9 cellular contexts compared by ENCODE assay signal in the genomic region with DNA sequence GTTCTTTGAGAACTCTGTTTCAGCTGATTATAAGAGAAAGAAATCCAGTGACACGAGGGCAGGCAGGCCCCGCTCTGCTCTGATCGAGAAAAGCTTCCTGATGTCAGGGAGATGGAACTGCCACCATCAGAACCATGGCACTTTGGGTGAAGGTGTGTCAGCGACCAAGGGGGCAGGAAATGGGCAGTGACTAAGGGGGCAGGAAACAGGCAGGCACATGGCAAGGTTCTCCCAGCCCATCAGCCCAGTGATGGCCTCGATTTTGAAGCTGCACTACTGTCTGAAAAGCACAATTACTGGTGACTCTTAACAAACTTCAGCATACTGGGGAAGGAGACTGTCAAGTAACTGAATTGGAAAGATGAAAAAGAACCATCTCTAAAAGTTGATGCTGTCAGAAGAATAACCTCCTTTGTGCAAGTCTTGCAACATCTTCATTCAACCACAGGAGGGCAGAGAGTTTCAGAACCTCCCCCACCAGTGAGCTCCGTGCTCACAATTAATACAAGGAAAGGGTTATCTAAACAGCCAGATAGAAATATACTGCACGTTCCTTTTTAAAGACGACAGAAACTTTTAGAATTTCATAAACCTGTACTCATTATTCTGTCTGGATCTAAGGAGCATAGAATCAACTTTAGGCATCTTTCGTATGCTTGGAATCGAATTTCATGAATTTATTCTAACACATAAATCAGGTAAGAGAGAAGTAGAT. TPM values are rescaled to one million over a fixed set of nuclear protein-coding genes. Genes with fewer than 3 reads are reported as not detected.
DNase-seq lines count a peak whose midpoint lies in the region; ATAC-seq and TF ChIP-seq lines count a peak whose summit lies in the region.
"Had no signal": no experiment of that assay in that cellular context is flagged by ENCODE, and none has a peak within 500 bp of the region (broad histone marks: within the 10 kb centered on the region; RNA-seq: fewer than 3 reads in every experiment).

No MANE protein-coding gene starts in this region.

- CTCF ChIA-PET in CD8-positive, alpha-beta T cell (lab: Charles Lee), result interaction anchor here (1.4 to 1.9 kb wide), 2 partner anchors 50 to 742 kb away, joined by 3 to 4 read pairs; no protein-coding TSS in a partner anchor
- CTCF ChIA-PET in Panc1 (lab: Charles Lee), result no interaction called here

- intact Hi-C loops in CD8-positive, alpha-beta T cell (cut with DNase I, micrococcal nuclease), result loop anchor here in 1 of 2 experiments (5.0 kb wide), 1 partner anchor 742 kb away; no protein-coding TSS in a partner anchor
- intact Hi-C loops in Panc1 (cut with micrococcal nuclease; ENCODE audit: unreplicated experiment), result no loop called here

- POLR2A ChIA-PET in CD8-positive, alpha-beta T cell (lab: Charles Lee), result interaction anchor here (1.3 kb wide), 1 partner anchor 12 kb away, joined by 3 read pairs; no protein-coding TSS in a partner anchor
- POLR2A ChIA-PET in Panc1 (lab: Charles Lee), result no interaction called here
- POLR2A ChIA-PET in naive thymus-derived CD8-positive, alpha-beta T cell (lab: Charles Lee), result interaction anchor here (0.9 kb wide), 1 partner anchor 39 kb away, joined by 3 read pairs; a partner anchor contains a TSS

- no peaks in the 10 kb centered on the region for H3K27me3 Mint-ChIP-seq in CD8-positive, alpha-beta T cell (ENCODE audit: low read depth)
- H3K27me3 Mint-ChIP-seq in endothelial cell (ENCODE audit: unreplicated experiment), result no peaks in the 10 kb centered on the region
- no peaks in the 10 kb centered on the region for H3K27me3 Mint-ChIP-seq in naive thymus-derived CD8-positive, alpha-beta T cell
- H3K27me3 Mint-ChIP-seq: activated B cell treated with CpG ODN at 0.5 μM for 24 hours had no signal

- BruUV-seq in Panc1 (replicated peaks; lab: Mats Ljungman, UMichigan), result no TSS peak

- in situ Hi-C loops in Panc1 (cut with HindIII; ENCODE audit: low pct_unique_long_range_greater_than_20kb, low sequenced_read_pairs), result no loop called here

- H3K27ac ChIP-seq in CD8-positive, alpha-beta T cell (ENCODE audit: low read depth, low read length), result no peak overlapping the region
- no peak overlapping the region for H3K27ac ChIP-seq in Panc1 (ENCODE audit: low read length)

- H3K9me3 ChIP-seq in CD8-positive, alpha-beta T cell (ENCODE audit: low read length), result no peaks in the 10 kb centered on the region
- H3K9me3 ChIP-seq in Panc1 (ENCODE audit: control insufficient read depth, insufficient read depth, low read depth, low read length), result no peaks in the 10 kb centered on the region

- DNase-seq in CD8-positive, alpha-beta T cell, result no peak
- peak; percentile 17 for DNase-seq in Panc1 (ENCODE audit: low read depth, low spot score)
- DNase-seq in endothelial cell (ENCODE audit: low spot score), result peak; percentile 7
- peak in 1 of 10 donors; percentile 4 for DNase-seq in naive thymus-derived CD8-positive, alpha-beta T cell
- no peak for DNase-seq in NCI-H187 treated with DMSO at 0.1 percent for 48 hours (lab: John Stamatoyannopoulos, UW)
- DNase-seq: activated B cell treated with CpG ODN at 0.5 μM for 24 hours had no signal

- H3K9me3 Mint-ChIP-seq in CD8-positive, alpha-beta T cell, result no peaks in the 10 kb centered on the region
- no peaks in the 10 kb centered on the region for H3K9me3 Mint-ChIP-seq in endothelial cell (ENCODE audit: unreplicated experiment)
- no peaks in the 10 kb centered on the region for H3K9me3 Mint-ChIP-seq in naive thymus-derived CD8-positive, alpha-beta T cell
- H3K9me3 Mint-ChIP-seq: activated B cell treated with CpG ODN at 0.5 μM for 24 hours had no signal

- H3K27me3 ChIP-seq in CD8-positive, alpha-beta T cell (ENCODE audit: insufficient read depth, low read length), result no peaks in the 10 kb centered on the region
- no peaks in the 10 kb centered on the region for H3K27me3 ChIP-seq in Panc1 (ENCODE audit: control insufficient read depth, insufficient read depth, low read length)

- H3K4me3 ChIP-seq in CD8-positive, alpha-beta T cell (ENCODE audit: low read depth, low read length), result no peak overlapping the region
- no peak overlapping the region for H3K4me3 ChIP-seq in Panc1 (ENCODE audit: low read depth in 2 of 2, low read length in 2 of 2)

- no peak for ATAC-seq in CD8-positive, alpha-beta T cell
- ATAC-seq in GM18520 (IDR thresholded peaks at IDR 0.05; ENCODE audit: unreplicated experiment), result peak; percentile 63
- peak; percentile 58 for ATAC-seq in HG03108 (IDR thresholded peaks at IDR 0.05; ENCODE audit: unreplicated experiment)
- no peak for ATAC-seq in Panc1
- peak in 1 of 2 donors; percentile 45 for ATAC-seq in naive thymus-derived CD8-positive, alpha-beta T cell
- ATAC-seq in HG03097 (IDR thresholded peaks at IDR 0.05; ENCODE audit: low FRiP score, unreplicated experiment), result no peak

- TF ChIP-seq CTCF in CD8-positive, alpha-beta T cell (IDR thresholded peaks at IDR 0.05), result peak; percentile 24
- TF ChIP-seq CTCF in Panc1 (IDR thresholded peaks at IDR 0.05), result peak; percentile 58
- TF ChIP-seq CTCF in endothelial cell (IDR thresholded peaks at IDR 0.05; ENCODE audit: unreplicated experiment), result peak; percentile 55

- no peak overlapping the region for H3K4me3 Mint-ChIP-seq in CD8-positive, alpha-beta T cell
- H3K4me3 Mint-ChIP-seq in endothelial cell (ENCODE audit: unreplicated experiment), result no peak overlapping the region
- H3K4me3 Mint-ChIP-seq in naive thymus-derived CD8-positive, alpha-beta T cell, result no peak overlapping the region
- H3K4me3 Mint-ChIP-seq: activated B cell treated with CpG ODN at 0.5 μM for 24 hours had no signal

- peaks cover 54% of the 10 kb centered on the region for H3K36me3 Mint-ChIP-seq in CD8-positive, alpha-beta T cell
- H3K36me3 Mint-ChIP-seq in endothelial cell (ENCODE audit: low read depth, unreplicated experiment), result peaks cover 5% of the 10 kb centered on the region
- H3K36me3 Mint-ChIP-seq in naive thymus-derived CD8-positive, alpha-beta T cell, result peaks cover 9 to 62% (median 19%) of the 10 kb centered on the region in 3 donors

- H3K4me1 ChIP-seq in CD8-positive, alpha-beta T cell (ENCODE audit: insufficient read depth, low read length), result no peaks in the 10 kb centered on the region
- H3K4me1 ChIP-seq in Panc1 (ENCODE audit: control insufficient read depth, insufficient read depth, low read length), result no peaks in the 10 kb centered on the region

- peaks cover 9% of the 10 kb centered on the region for H3K36me3 ChIP-seq in CD8-positive, alpha-beta T cell (ENCODE audit: insufficient read depth, low read length)
- no peaks in the 10 kb centered on the region for H3K36me3 ChIP-seq in Panc1 (ENCODE audit: control insufficient read depth, insufficient read depth, low read length)

- H3K4me1 Mint-ChIP-seq in CD8-positive, alpha-beta T cell (ENCODE audit: low read depth), result peaks cover 15% of the 10 kb centered on the region
- H3K4me1 Mint-ChIP-seq in endothelial cell (ENCODE audit: unreplicated experiment), result no peaks in the 10 kb centered on the region
- H3K4me1 Mint-ChIP-seq in naive thymus-derived CD8-positive, alpha-beta T cell, result peaks cover 7 to 22% (median 12%) of the 10 kb centered on the region in 4 donors
- H3K4me1 Mint-ChIP-seq: activated B cell treated with CpG ODN at 0.5 μM for 24 hours had no signal

- H3K27ac Mint-ChIP-seq in CD8-positive, alpha-beta T cell, result peak overlapping the region; percentile 39
- H3K27ac Mint-ChIP-seq in endothelial cell (ENCODE audit: unreplicated experiment), result no peak overlapping the region
- H3K27ac Mint-ChIP-seq in naive thymus-derived CD8-positive, alpha-beta T cell, result peak overlapping the region in 8 of 10 donors; percentile 1 to 78 (median 43)
- H3K27ac Mint-ChIP-seq: activated B cell treated with CpG ODN at 0.5 μM for 24 hours had no signal

RNA-seq across cellular contexts. Expression of a gene that starts 39.1 kb away (rescaled TPM):
- total RNA-seq in CD8-positive, alpha-beta T cell, result 10 to 100 TPM; 45.6 to 47.9 TPM
- total RNA-seq in Panc1 (2021; ENCODE audit: unreplicated experiment) (34.6 TPM), endothelial cell (ENCODE audit: unreplicated experiment) (19.1 TPM)
- polyA plus RNA-seq in Panc1 (2012; ENCODE audit: insufficient read length), result 12.5 TPM
- 10 to 100 TPM; 39.5 to 42.9 TPM for total RNA-seq in naive thymus-derived CD8-positive, alpha-beta T cell
- 10 to 100 TPM; 32.3 to 75.1 (median 37.8) TPM for polyA plus RNA-seq in naive thymus-derived CD8-positive, alpha-beta T cell

RNA-seq across cellular contexts. Expression of a gene that starts 40.2 kb away (rescaled TPM):
- total RNA-seq in CD8-positive, alpha-beta T cell, result not detected
- total RNA-seq in Panc1 (2021; ENCODE audit: unreplicated experiment), result 0.13 TPM
- polyA plus RNA-seq in Panc1 (2012; ENCODE audit: insufficient read length), result not detected
- total RNA-seq in endothelial cell (ENCODE audit: unreplicated experiment), result not detected
- not detected for total RNA-seq in naive thymus-derived CD8-positive, alpha-beta T cell
- not detected for polyA plus RNA-seq in naive thymus-derived CD8-positive, alpha-beta T cell
- total RNA-seq: activated B cell treated with CpG ODN at 0.5 μM for 24 hours had no signal

Comparison
In these comparisons a context has a peak if more than half of its experiments do, and no peak if none do; other contexts are left out.
1. ATAC-seq: peak in GM18520 (single experiment) and HG03108 (single experiment); none in CD8-positive, alpha-beta T cell (single experiment), Panc1 (single experiment) and HG03097 (single experiment).
2. DNase-seq: peak in Panc1 (single experiment) and endothelial cell (single experiment); none in CD8-positive, alpha-beta T cell (0 of 7) and NCI-H187 treated with DMSO at 0.1 percent for 48 hours (single experiment).
3. Peak in every context shown above with its lines, with median percentiles within 50 percentile points of each other: CTCF ChIP-seq.